In the genomic region with DNA sequence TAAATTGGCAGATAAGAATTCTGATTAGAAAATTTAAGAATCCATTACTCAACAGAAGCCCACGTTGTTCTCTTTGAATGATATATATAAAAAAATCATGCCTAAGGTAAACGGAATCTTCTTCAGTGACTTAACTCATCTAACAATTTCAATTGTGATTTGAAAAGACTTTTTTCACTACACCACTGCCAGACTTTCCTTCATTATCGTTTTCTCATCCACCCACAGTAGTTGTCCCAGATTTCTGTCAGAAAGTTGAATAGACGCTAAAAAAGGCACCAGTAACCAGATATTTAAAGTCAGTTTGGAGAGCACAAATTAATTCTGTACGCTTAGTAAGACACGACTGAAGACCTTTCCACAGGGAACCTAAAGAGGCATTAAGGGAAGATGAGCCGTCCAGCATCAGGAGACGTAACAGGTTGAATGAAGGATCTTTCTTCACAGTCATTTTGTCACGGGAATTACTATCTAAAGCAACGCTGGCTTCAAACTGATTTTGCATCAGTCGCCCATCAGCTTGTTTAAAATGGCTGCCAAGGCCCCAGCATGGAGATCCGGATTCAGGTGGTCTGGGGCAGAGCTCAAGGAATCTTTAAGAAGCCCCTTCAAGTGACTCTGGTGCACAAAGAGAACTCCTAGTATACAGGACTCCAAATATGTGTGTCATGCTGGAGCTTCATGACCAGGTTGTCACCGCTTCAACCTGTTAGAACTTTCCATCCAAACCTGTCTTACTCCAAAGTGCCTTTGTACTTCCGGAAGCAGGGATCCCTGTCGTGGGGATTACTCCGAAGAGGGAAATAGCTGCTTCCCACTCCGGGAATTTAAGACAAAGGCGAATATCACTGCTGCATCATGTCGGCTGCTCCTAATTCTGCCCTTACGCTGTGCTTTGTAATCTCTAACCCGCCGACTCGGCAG, we compare ENCODE assay signal across 8 cellular contexts. TPM values are rescaled to one million over a fixed set of nuclear protein-coding genes. Genes with fewer than 3 reads are reported as not detected.
DNase-seq lines count a peak whose midpoint lies in the region; ATAC-seq, FAIRE-seq and TF ChIP-seq lines count a peak whose summit lies in the region.

No MANE protein-coding gene starts in this region.

- DNase-seq in Calu3: no peak
- peak in 2 of 7 donors; percentile 14 to 21 for DNase-seq in adrenal gland
- DNase-seq in small intestine: peak; percentile 58
- DNase-seq in NCI-H1436 (lab: John Stamatoyannopoulos, UW): no peak

- 18 to 25% (median 20%) methylated on average over 16 to 23 of the region's 23 CpGs for WGBS in adrenal gland, 4 donors
- WGBS in small intestine, 3 donors: 11 to 27% (median 19%) methylated on average over 23 of the region's 23 CpGs

- peak overlapping the region; percentile 94 for H3K4me3 Mint-ChIP-seq in Calu3 (ENCODE audit: low read depth, unreplicated experiment)

- H3K9ac ChIP-seq in KMS-11: peak overlapping the region; percentile 67; the same call in 1 of the 2 replicates
- H3K9ac ChIP-seq in iPS-20b (ENCODE audit: low read depth, low read length): peak overlapping the region; percentile 92

- H2AFZ ChIP-seq in KMS-11 (ENCODE audit: low read depth): peak overlapping the region; percentile 76

- H3K79me2 ChIP-seq in KMS-11 (ENCODE audit: insufficient read depth, low read depth): peaks cover 5% of the 10 kb centered on the region; the same call in 1 of the 2 replicates

- peaks cover 9% of the 10 kb centered on the region for H3K4me1 Mint-ChIP-seq in Calu3 (ENCODE audit: low read depth, unreplicated experiment)

- peak overlapping the region; percentile 91 for H3K27ac Mint-ChIP-seq in Calu3 (ENCODE audit: unreplicated experiment)

- no peaks in the 10 kb centered on the region for H3K9me3 ChIP-seq in adrenal gland (replicated peaks in 1 of 3)
- H3K9me3 ChIP-seq in iPS-20b (ENCODE audit: insufficient read depth, low read depth, low read length): no peaks in the 10 kb centered on the region
- no peaks in the 10 kb centered on the region for H3K9me3 ChIP-seq in small intestine (ENCODE audit: control insufficient read depth, low read depth)

- FAIRE-seq in small intestine (lab: Jason Lieb, UNC): no peak

- BruUV-seq in Calu3 (replicated peaks; lab: Mats Ljungman, UMichigan): TSS peak; percentile 39

- no peak for TF ChIP-seq POLR2A in adrenal gland (IDR thresholded peaks at IDR 0.05)

- H3K4me3 ChIP-seq in KMS-11 (IDR thresholded peaks at IDR 0.05; ENCODE audit: insufficient read depth, low read depth, low read length) (no peak overlapping the region), adrenal gland (peak overlapping the region in 3 of 4 donors; percentile 38 to 92 (median 76)), iPS-20b (ENCODE audit: low read length) (peak overlapping the region; percentile 91), small intestine (ENCODE audit: low read depth in 1 of 2, low read length in 2 of 2) (peak overlapping the region; percentile 86 to 90)

- H3K27me3 ChIP-seq in KMS-11 (ENCODE audit: insufficient read depth, low read depth) (no peaks in the 10 kb centered on the region), adrenal gland (no peaks in the 10 kb centered on the region), iPS-20b (ENCODE audit: insufficient read depth, low read length) (peaks cover 19% of the 10 kb centered on the region), small intestine (ENCODE audit: control insufficient read depth in 2 of 2, insufficient read depth in 2 of 2, low read length in 2 of 2) (no peaks in the 10 kb centered on the region)

- CTCF ChIA-PET in Calu3 (lab: Charles Lee): interaction anchor here (0.5 to 2.1 kb wide), 2 partner anchors 11 to 28 kb away, joined by 3 to 8 read pairs; no protein-coding TSS in a partner anchor

- H3K4me1 ChIP-seq in KMS-11 (ENCODE audit: low read depth, poor library complexity, severe bottlenecking): no peaks in the 10 kb centered on the region
- peaks cover 21 to 45% of the 10 kb centered on the region in 2 donors for H3K4me1 ChIP-seq in adrenal gland (replicated peaks in 1 of 2)
- peaks cover 16% of the 10 kb centered on the region; the same call in 1 of the 2 replicates for H3K4me1 ChIP-seq in iPS-20b (ENCODE audit: insufficient read depth, low read length)
- peaks cover 0 to 10% of the 10 kb centered on the region in 2 donors for H3K4me1 ChIP-seq in small intestine (ENCODE audit: control insufficient read depth in 2 of 2, insufficient read depth in 1 of 2, low read depth in 1 of 2, low read length in 1 of 2)

- TF ChIP-seq CTCF in Calu3 (IDR thresholded peaks at IDR 0.05; ENCODE audit: unreplicated experiment) (no peak), KMS-11 (conservative IDR thresholded peaks at IDR 0.05; ENCODE audit: low read depth, low read length) (no peak), adrenal gland (IDR thresholded peaks at IDR 0.05) (no peak)

- ATAC-seq in HG02678 (IDR thresholded peaks at IDR 0.05; ENCODE audit: unreplicated experiment) (no peak), HG03342 (IDR thresholded peaks at IDR 0.05; ENCODE audit: unreplicated experiment) (no peak)

- H3K36me3 ChIP-seq in KMS-11 (ENCODE audit: insufficient read depth): no peaks in the 10 kb centered on the region; the same call in 1 of the 2 replicates
- no peaks in the 10 kb centered on the region for H3K36me3 ChIP-seq in adrenal gland (replicated peaks in 1 of 2)
- H3K36me3 ChIP-seq in iPS-20b (ENCODE audit: insufficient read depth, low read depth, low read length): no peaks in the 10 kb centered on the region
- no peaks in the 10 kb centered on the region for H3K36me3 ChIP-seq in small intestine (ENCODE audit: control insufficient read depth in 2 of 2, insufficient read depth in 2 of 2, low read length in 2 of 2)

- H3K27me3 Mint-ChIP-seq in Calu3 (ENCODE audit: unreplicated experiment): no peaks in the 10 kb centered on the region

- no peaks in the 10 kb centered on the region for H4K20me1 ChIP-seq in KMS-11 (ENCODE audit: insufficient read depth)

- H3K27ac ChIP-seq in KMS-11 (peak overlapping the region; percentile 51; the same call in 1 of the 2 replicates), adrenal gland (peak overlapping the region; percentile 65 to 99 (median 93)), iPS-20b (ENCODE audit: low read length) (peak overlapping the region; percentile 20), small intestine (ENCODE audit: low read depth in 1 of 2, low read length in 1 of 2) (peak overlapping the region; percentile 97 to 98)

- peaks cover 30% of the 10 kb centered on the region for H3K36me3 Mint-ChIP-seq in Calu3 (ENCODE audit: insufficient read depth, unreplicated experiment)

- no peaks in the 10 kb centered on the region for H3K9me3 Mint-ChIP-seq in Calu3 (ENCODE audit: low read depth, unreplicated experiment)

- H3K4me2 ChIP-seq in KMS-11: peak overlapping the region; percentile 38

- intact Hi-C loops in Calu3 (cut with micrococcal nuclease; ENCODE audit: unreplicated experiment) (no loop called here), adrenal gland (cut with DNase I) (no loop called here)

RNA-seq across cellular contexts. Expression of a gene that starts 1.2 kb away (rescaled TPM):
- total RNA-seq in Calu3 (2022): 88.1 and 90.4 TPM in 2 replicates
- 100 to 1,000 TPM in 6 of 8 donors, 10 to 100 TPM in 2; 62.4 to 238 (median 116) TPM for total RNA-seq in adrenal gland
- 100 to 1,000 TPM in 2 of 3 donors, 10 to 100 TPM in 1; 71.7 to 324 (median 121) TPM for polyA plus RNA-seq in adrenal gland
- polyA plus RNA-seq in small intestine: 100 to 1,000 TPM; 203 to 333 (median 307) TPM

RNA-seq across cellular contexts. Expression of a gene that starts 6.1 kb away (rescaled TPM):
- total RNA-seq in Calu3 (2022): 0.45 and 1.5 TPM in 2 replicates
- 10 to 100 TPM in 1 of 8 donors, 1 to 10 TPM in 7; 2.6 to 19.9 (median 4.4) TPM for total RNA-seq in adrenal gland
- polyA plus RNA-seq in adrenal gland: 1 to 10 TPM; 1.1 to 2.0 (median 1.7) TPM
- 1 to 10 TPM in 1 of 3 donors, under 1 TPM in 2; 0.22 to 2.5 (median 0.81) TPM for polyA plus RNA-seq in small intestine

RNA-seq across cellular contexts. Expression of a gene that starts 30.1 kb away (rescaled TPM):
- total RNA-seq in Calu3 (2022) (0.66 and 0.68 TPM in 2 replicates), adrenal gland (1 to 10 TPM in 2 of 8 donors, under 1 TPM in 4, not detected in 2; 0.35 to 1.3 (median 0.68) TPM)
- polyA plus RNA-seq in adrenal gland (1 to 10 TPM in 2 of 3 donors, under 1 TPM in 1; 0.88 to 2.1 (median 1.5) TPM), small intestine (1 to 10 TPM in 1 of 3 donors, under 1 TPM in 2; 0.37 to 2.7 (median 0.81) TPM)

Comparison
In these comparisons a context has a peak if more than half of its experiments do, and no peak if none do; other contexts are left out.
1. H3K27ac ChIP-seq: peak in every context shown above with its lines; median percentile 98 in small intestine; 93 in adrenal gland; 51 in KMS-11; 20 in iPS-20b.